ENCODE assay signal across 1 cellular context in the genomic region with DNA sequence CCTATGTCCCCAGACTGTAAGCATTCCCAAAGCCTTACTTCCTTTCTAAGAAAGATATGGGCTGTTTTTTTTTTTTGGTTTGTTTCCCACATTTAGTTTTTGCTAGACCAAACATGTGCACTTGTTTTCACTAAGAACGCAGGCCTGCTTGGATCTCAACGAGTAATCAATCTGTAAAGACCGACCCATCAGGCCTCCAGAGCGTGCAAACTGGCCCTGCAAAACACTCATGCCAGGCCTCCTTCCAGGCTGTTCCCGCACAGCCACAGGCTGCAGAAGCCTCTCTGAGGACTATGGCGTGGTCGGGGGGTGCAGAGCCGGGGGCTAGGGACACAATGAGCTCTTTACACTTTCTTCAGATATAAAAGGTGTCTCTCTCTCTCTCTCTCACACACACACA.
TF ChIP-seq lines count a peak whose summit lies in the region.

No MANE protein-coding gene starts in this region.

TF ChIP-seq in SK-N-SH treated with all-trans-retinoic acid at 6 μM for 48 hours, 23 proteins besides CTCF, POLR2A, EP300 and RAD21 (continued from another document):
- no peak for TF ChIP-seq PATZ1 (CRISPR knock-in tag; IDR thresholded peaks at IDR 0.05; ENCODE audit: borderline replicate concordance)
- TF ChIP-seq ZNF70 (CRISPR knock-in tag; IDR thresholded peaks at IDR 0.05) = no peak
- TF ChIP-seq ZFP3 (CRISPR knock-in tag; IDR thresholded peaks at IDR 0.05) = no peak
- TF ChIP-seq RARB (CRISPR knock-in tag; IDR thresholded peaks at IDR 0.05) = no peak
- TF ChIP-seq TCF4 (CRISPR knock-in tag; IDR thresholded peaks at IDR 0.05; ENCODE audit: borderline replicate concordance) = no peak
- TF ChIP-seq TOX (CRISPR knock-in tag; IDR thresholded peaks at IDR 0.05; ENCODE audit: borderline replicate concordance) = no peak
- no peak for TF ChIP-seq TSHZ2 (CRISPR knock-in tag; IDR thresholded peaks at IDR 0.05)
- no peak for TF ChIP-seq BACH2 (CRISPR knock-in tag; IDR thresholded peaks at IDR 0.05; ENCODE audit: borderline replicate concordance)
- TF ChIP-seq, protein P1, sequence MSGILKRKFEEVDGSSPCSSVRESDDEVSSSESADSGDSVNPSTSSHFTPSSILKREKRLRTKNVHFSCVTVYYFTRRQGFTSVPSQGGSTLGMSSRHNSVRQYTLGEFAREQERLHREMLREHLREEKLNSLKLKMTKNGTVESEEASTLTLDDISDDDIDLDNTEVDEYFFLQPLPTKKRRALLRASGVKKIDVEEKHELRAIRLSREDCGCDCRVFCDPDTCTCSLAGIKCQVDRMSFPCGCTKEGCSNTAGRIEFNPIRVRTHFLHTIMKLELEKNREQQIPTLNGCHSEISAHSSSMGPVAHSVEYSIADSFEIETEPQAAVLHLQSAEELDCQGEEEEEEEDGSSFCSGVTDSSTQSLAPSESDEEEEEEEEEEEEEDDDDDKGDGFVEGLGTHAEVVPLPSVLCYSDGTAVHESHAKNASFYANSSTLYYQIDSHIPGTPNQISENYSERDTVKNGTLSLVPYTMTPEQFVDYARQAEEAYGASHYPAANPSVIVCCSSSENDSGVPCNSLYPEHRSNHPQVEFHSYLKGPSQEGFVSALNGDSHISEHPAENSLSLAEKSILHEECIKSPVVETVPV (CRISPR knock-in tag; IDR thresholded peaks at IDR 0.05) = no peak
- TF ChIP-seq ISL1 (CRISPR knock-in tag; IDR thresholded peaks at IDR 0.05) = no peak
TF ChIP-seq in SK-N-SH treated with all-trans-retinoic acid at 6 μM for 48 hours: peak in this region for 0.
